21 cellular contexts compared by ENCODE assay signal in the genomic region with DNA sequence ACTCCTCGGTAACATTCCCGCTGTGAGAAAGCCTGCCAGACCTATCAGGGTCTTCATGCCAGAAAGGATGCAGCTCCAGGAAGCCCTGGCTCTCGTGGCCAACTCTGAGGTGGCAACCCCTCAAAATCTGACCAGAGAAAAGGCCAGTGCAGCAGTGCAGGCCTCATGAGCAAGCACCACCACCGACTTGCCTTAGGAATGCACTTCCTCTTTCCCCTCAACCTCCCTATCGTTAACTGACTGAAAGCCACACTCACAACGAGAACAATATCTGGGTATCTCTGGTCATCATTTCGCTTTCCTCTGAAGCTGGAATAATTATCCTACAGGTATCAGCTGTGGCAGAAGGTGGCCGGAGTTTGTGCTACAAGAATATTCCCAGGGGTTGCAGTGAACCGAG.
DNase-seq lines count a peak whose midpoint lies in the region; ATAC-seq, FAIRE-seq and TF ChIP-seq lines count a peak whose summit lies in the region.
"Had no signal": no experiment of that assay in that cellular context is flagged by ENCODE, and none has a peak within 500 bp of the region (broad histone marks: within the 10 kb centered on the region; RNA-seq: fewer than 3 reads in every experiment).

No MANE protein-coding gene starts in this region.

- DNase-seq in CD1c-positive myeloid dendritic cell (ENCODE audit: extremely low spot score) (peak; percentile 25), Kasumi-1 (lab: John Stamatoyannopoulos, UW) (peak; percentile 73 to 74), NB4 (ENCODE audit: low read depth) (peak; percentile 33), GM12878 (ENCODE audit: low read depth, low spot score) (no peak), activated T-cell treated with anti-CD3 and anti-CD28 coated beads for 4 hours (no peak), NOMO-1 (lab: John Stamatoyannopoulos, UW; ENCODE audit: unreplicated experiment in 2 of 2) (no peak), heart right ventricle (no peak), HK-2 (ENCODE audit: unreplicated experiment) (no peak)
- DNase-seq: BE2C; CD8-positive, alpha-beta T cell; COR-L47; DMS153; DND-41; GDM1; GM23248; H9 had no signal

- H2AFZ ChIP-seq in GM12878 (ENCODE audit: control insufficient read depth, low read depth, low read length): no peak overlapping the region
- H2AFZ ChIP-seq: GM23248 had no signal

- H3K4me2 ChIP-seq in GM12878 (ENCODE audit: control insufficient read depth, insufficient read depth): no peak overlapping the region

- in situ Hi-C loops in GM12878 (cut with MboI): no loop called here

- TF ChIP-seq CTCF in NB4 (IDR thresholded peaks at IDR 0.05; ENCODE audit: low read depth, low read length): no peak
- no peak for TF ChIP-seq CTCF in GM12878 (IDR thresholded peaks at IDR 0.05 in 2 of 3, conservative IDR thresholded peaks at IDR 0.05 in 1 of 3; ENCODE audit: control insufficient read depth in 2 of 3, extremely low read depth in 1 of 3, insufficient read depth in 1 of 3, low read depth in 3 of 3, low read length in 3 of 3)
- TF ChIP-seq CTCF in heart right ventricle (IDR thresholded peaks at IDR 0.05): no peak

- no peak for TF ChIP-seq POLR2A in NB4 (IDR thresholded peaks at IDR 0.05; ENCODE audit: extremely low read depth, insufficient read length)
- TF ChIP-seq POLR2A in GM12878 (IDR thresholded peaks at IDR 0.05; ENCODE audit: low read depth, low read length): no peak

- H3K79me2 ChIP-seq in GM12878 (ENCODE audit: control insufficient read depth, insufficient read depth, low read length): no peaks in the 10 kb centered on the region

- H3K4me3 ChIP-seq in NB4 (ENCODE audit: low read depth, low read length) (no peak overlapping the region), GM12878 (no peak overlapping the region), heart right ventricle (no peak overlapping the region)
- H3K4me3 ChIP-seq: GM23248 had no signal

- peaks cover 0 to 1% of the 10 kb centered on the region in 2 experiments; a peak in 2 of 4 replicates for H3K27me3 ChIP-seq in GM12878 (replicated peaks in 1 of 2; ENCODE audit: control insufficient read depth in 2 of 2, insufficient read depth in 2 of 2, low read length in 1 of 2)
- peaks cover 0 to 34% (median 15%) of the 10 kb centered on the region in 7 donors for H3K27me3 ChIP-seq in heart right ventricle
- H3K27me3 ChIP-seq: BE2C had no signal

- TF ChIP-seq RAD21 in GM12878 (IDR thresholded peaks at IDR 0.05; ENCODE audit: insufficient read depth, low read depth, low read length): no peak

- CTCF ChIA-PET in GM12878 (lab: Yijun Ruan, JAX): no interaction called here

- intact Hi-C loops in GM12878 (cut with micrococcal nuclease; ENCODE audit: unreplicated experiment): no loop called here
- intact Hi-C loops in heart right ventricle (cut with DNase I): no loop called here

- no peak overlapping the region for H3K9ac ChIP-seq in GM12878 (ENCODE audit: control insufficient read depth, insufficient read depth, low read length)
- H3K9ac ChIP-seq: GM23248 had no signal

- TF ChIP-seq EP300 in GM12878 (IDR thresholded peaks at IDR 0.05; ENCODE audit: borderline replicate concordance in 1 of 2, control insufficient read depth in 1 of 2, low read depth in 2 of 2, low read length in 2 of 2): no peak

- WGBS in GM12878 (ENCODE audit: insufficient coverage, insufficient replicate concordance, low lambda C conversion rate, missing lambda C conversion rate): 22% methylated on average over 9 of the region's 9 CpGs
- 68 to 74% methylated on average over 9 of the region's 9 CpGs for WGBS in heart right ventricle, 2 donors

- RAD21 ChIA-PET in GM12878 (lab: Charles Lee; ENCODE audit: unreplicated experiment): no interaction called here

- BruUV-seq in GM12878 (replicated peaks; lab: Mats Ljungman, UMichigan): no TSS peak

- POLR2A ChIA-PET in GM12878 (lab: Charles Lee): no interaction called here

- H3K4me1 ChIP-seq in GM12878 (ENCODE audit: control insufficient read depth, insufficient read depth, low read length) (no peaks in the 10 kb centered on the region), heart right ventricle (no peaks in the 10 kb centered on the region)
- H3K4me1 ChIP-seq: BE2C had no signal

- SMC1A ChIA-PET in GM12878 (lab: Charles Lee; ENCODE audit: uncharacterized antibody, unreplicated experiment): no interaction called here

- H3K9me3 ChIP-seq in GM12878 (replicated peaks; ENCODE audit: control insufficient read depth, insufficient read depth, low read length) (no peaks in the 10 kb centered on the region), heart right ventricle (no peaks in the 10 kb centered on the region)
- H3K9me3 ChIP-seq: BE2C had no signal

- ATAC-seq in GM12878 (no peak), heart right ventricle (no peak)
- ATAC-seq: CD8-positive, alpha-beta T cell; HepG2 had no signal

- H3K36me3 ChIP-seq in GM12878 (ENCODE audit: control insufficient read depth in 2 of 2, insufficient read depth in 2 of 2, low read length in 1 of 2) (no peaks in the 10 kb centered on the region), heart right ventricle (no peaks in the 10 kb centered on the region)
- H3K36me3 ChIP-seq: BE2C had no signal

- no peaks in the 10 kb centered on the region for H4K20me1 ChIP-seq in GM12878 (ENCODE audit: control insufficient read depth, insufficient read depth)

- no peak for FAIRE-seq in GM12878 (lab: Jason Lieb, UNC)
- FAIRE-seq: A204.1, D721Med, HepG2, HTR-8/SVneo had no signal

- H3K27ac ChIP-seq in GM12878 (ENCODE audit: control insufficient read depth, insufficient read depth) (no peak overlapping the region), heart right ventricle (no peak overlapping the region)
- H3K27ac ChIP-seq: C4-2B, GM23248 had no signal

TF ChIP-seq in GM12878, 131 proteins besides CTCF, POLR2A, EP300 and RAD21:
- TF ChIP-seq ZNF24 (IDR thresholded peaks at IDR 0.05) (no peak), SPI1 (IDR thresholded peaks at IDR 0.05; ENCODE audit: borderline replicate concordance, insufficient read depth, low read depth, low read length) (peak; percentile 49; the same call in 1 of the 2 replicates)

Comparison
In these comparisons a context has a peak if more than half of its experiments do, and no peak if none do; other contexts are left out.
1. DNase-seq: peak in CD1c-positive myeloid dendritic cell (single experiment), Kasumi-1 (2 of 2) and NB4 (single experiment); none in GM12878 (single experiment), activated T-cell treated with anti-CD3 and anti-CD28 coated beads for 4 hours (single experiment), NOMO-1 (0 of 2), heart right ventricle (0 of 2) and HK-2 (single experiment).